Comparison of ENCODE assay signal across 23 cellular contexts in the genomic region with DNA sequence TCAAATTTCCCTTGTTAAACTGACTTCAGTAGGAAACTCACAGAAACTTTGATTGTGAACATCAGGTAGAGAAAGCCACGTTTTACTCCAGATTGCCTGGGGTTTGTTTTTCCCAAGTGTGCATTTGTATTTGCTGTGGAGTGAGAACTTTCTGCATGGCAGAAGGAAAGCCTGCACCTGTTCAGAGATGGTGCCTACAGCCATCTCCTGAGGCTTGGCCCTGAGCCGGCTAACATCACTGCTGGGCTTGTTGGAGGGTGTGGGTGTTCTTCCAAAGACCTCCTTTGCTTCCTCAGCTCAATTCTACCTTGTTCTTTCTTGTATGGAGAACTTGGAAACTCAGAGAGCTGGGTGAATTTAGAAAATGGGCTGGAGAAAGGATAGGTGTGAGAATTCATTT. TPM values are rescaled to one million over a fixed set of nuclear protein-coding genes. Genes with fewer than 3 reads are reported as not detected.
"Had no signal": no experiment of that assay in that cellular context is flagged by ENCODE, and none has a peak within 500 bp of the region (broad histone marks: within the 10 kb centered on the region; RNA-seq: fewer than 3 reads in every experiment).

No MANE protein-coding gene starts in this region.

- H3K4me2 ChIP-seq: hepatocyte, neural progenitor cell had no signal

- H3K79me2 ChIP-seq: hepatocyte had no signal

- H3K9ac ChIP-seq: neural progenitor cell had no signal

- H2AFZ ChIP-seq: hepatocyte, neural progenitor cell had no signal

- ATAC-seq: activated CD4-positive, alpha-beta T cell treated with anti-CD3 and anti-CD28 coated beads for 36 hours; activated CD8-positive, alpha-beta memory T cell treated with anti-CD3 and anti-CD28 coated beads, Interleukin-2, amount 10 ng/mL, durations not matched to agents 7 days and 5 days; activated CD8-positive, alpha-beta T cell treated with anti-CD3 and anti-CD28 coated beads, Interleukin-2, amount 10 ng/mL, durations not matched to agents 7 days and 5 days; activated naive CD4-positive, alpha-beta T cell treated with anti-CD3 and anti-CD28 coated beads, Interleukin-2, amount 50 U/mL, for 72 hours; activated T-cell treated with anti-CD3 and anti-CD28 coated beads, Interleukin-2, amount 50 U/mL, for 72 hours; natural killer cell; right cardiac atrium; stimulated activated naive CD8-positive, alpha-beta T cell treated with anti-CD3 and anti-CD28 coated beads, Interleukin-15, Interleukin-2, amounts not matched to agents 100 U/mL and 50 U/mL, for 24 hours had no signal

- DNase-seq: activated CD4-positive, alpha-beta T cell treated with anti-CD3 and anti-CD28 coated beads for 36 hours; activated CD4-positive, CD25-positive, alpha-beta regulatory T cell; activated CD8-positive, alpha-beta memory T cell treated with anti-CD3 and anti-CD28 coated beads, Interleukin-2, amount 10 ng/mL, durations not matched to agents 7 days and 5 days; activated CD8-positive, alpha-beta T cell treated with anti-CD3 and anti-CD28 coated beads, Interleukin-2, amount 10 ng/mL, durations not matched to agents 7 days and 5 days; activated naive CD4-positive, alpha-beta T cell; activated T-cell treated with anti-CD3 and anti-CD28 coated beads, Interleukin-2, amount 50 U/mL, for 72 hours; anterior cingulate cortex; dermis blood vessel endothelial cell; effector CD4-positive, alpha-beta T cell; kidney; midbrain; natural killer cell; occipital lobe; right cardiac atrium; stimulated activated CD4-positive, alpha-beta T cell treated with anti-CD3 and anti-CD28 coated beads, Interleukin-12 subunit alpha, Interleukin-12 subunit beta, amount 100 ng/mL, for 4 hours; stimulated activated CD4-positive, alpha-beta T cell treated with anti-CD3 and anti-CD28 coated beads, Interleukin-4, amount 100 ng/mL, for 1 hour; stimulated activated naive CD8-positive, alpha-beta T cell treated with anti-CD3 and anti-CD28 coated beads, Interleukin-15, Interleukin-2, amounts not matched to agents 100 U/mL and 50 U/mL, for 24 hours; trophoblast cell had no signal

- H3K4me1 ChIP-seq: neural progenitor cell had no signal

- H3K9me3 ChIP-seq: thoracic aorta had no signal

- H3K27me3 ChIP-seq: hepatocyte, neural progenitor cell had no signal

- H3K27ac ChIP-seq: epithelial cell of prostate, hepatocyte, neural progenitor cell, thoracic aorta had no signal

- H3K36me3 ChIP-seq: neural progenitor cell, thoracic aorta had no signal

- H3K4me3 ChIP-seq: hepatocyte, neural progenitor cell, thoracic aorta had no signal

RNA-seq across cellular contexts. Expression of a gene that starts 16.1 kb away (rescaled TPM):
- total RNA-seq: activated CD8-positive, alpha-beta memory T cell treated with anti-CD3 and anti-CD28 coated beads, Interleukin-2, amount 10 ng/mL, durations not matched to agents 7 days and 5 days; activated CD8-positive, alpha-beta T cell treated with anti-CD3 and anti-CD28 coated beads, Interleukin-2, amount 10 ng/mL, durations not matched to agents 7 days and 5 days; activated naive CD4-positive, alpha-beta T cell treated with anti-CD3 and anti-CD28 coated beads, Interleukin-2, amount 50 U/mL, for 72 hours; activated T-cell treated with anti-CD3 and anti-CD28 coated beads, Interleukin-2, amount 50 U/mL, for 72 hours; natural killer cell had no signal
